Comparison of ENCODE assay signal across 23 cellular contexts in the genomic region with DNA sequence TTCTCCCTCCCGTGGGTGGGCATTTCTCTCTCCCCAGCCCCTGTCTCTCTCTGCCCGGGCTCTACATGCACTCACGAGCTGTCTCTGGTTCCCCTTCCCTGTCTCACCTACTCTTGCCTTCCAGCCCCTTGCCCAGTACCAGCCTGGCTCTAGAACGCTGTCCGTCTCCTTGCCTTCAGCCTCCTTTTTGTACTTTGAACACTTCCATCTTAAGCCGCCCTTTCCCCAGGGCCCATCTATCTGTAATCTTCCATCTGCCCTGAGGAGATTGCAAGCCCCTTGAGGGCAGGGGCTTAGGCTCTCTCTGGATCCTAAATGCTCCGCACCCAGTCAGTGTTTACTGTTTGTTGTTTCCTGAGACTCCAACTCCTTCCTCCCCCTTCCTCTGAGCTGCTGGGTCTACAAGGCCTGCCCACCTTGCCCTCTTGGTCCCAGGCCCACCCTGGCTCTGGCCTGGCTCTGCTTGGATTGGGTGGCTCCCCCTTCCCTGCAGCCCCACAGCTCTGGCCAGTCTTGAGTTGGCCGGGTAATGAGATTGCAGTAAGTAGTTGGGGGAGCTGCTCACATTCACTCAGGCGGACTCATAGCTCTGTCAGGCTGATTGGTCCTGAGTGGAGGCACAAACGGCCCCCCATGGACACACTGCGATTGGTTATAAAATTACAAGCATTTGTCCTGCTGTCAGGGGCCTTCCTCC. TPM values are rescaled to one million over a fixed set of nuclear protein-coding genes. Genes with fewer than 3 reads are reported as not detected.
DNase-seq lines count a peak whose midpoint lies in the region; ATAC-seq and TF ChIP-seq lines count a peak whose summit lies in the region.
"Had no signal": no experiment of that assay in that cellular context is flagged by ENCODE, and none has a peak within 500 bp of the region (broad histone marks: within the 10 kb centered on the region; RNA-seq: fewer than 3 reads in every experiment).

No MANE protein-coding gene starts in this region.

- TF ChIP-seq CTCF in HEK293 (tag by site-specific recombination; IDR thresholded peaks at IDR 0.05) (no peak), left lung (IDR thresholded peaks at IDR 0.05) (no peak)

- H3K9me3 ChIP-seq in HEK293 (ENCODE audit: control insufficient read depth, insufficient read depth, low read depth, low read length) (no peaks in the 10 kb centered on the region), left lung (no peaks in the 10 kb centered on the region)
- H3K9me3 ChIP-seq: Peyer's patch, SJSA1, spleen had no signal

- no peaks in the 10 kb centered on the region for H3K9me3 Mint-ChIP-seq in activated naive CD8-positive, alpha-beta T cell treated with anti-CD3 and anti-CD28 coated beads, Interleukin-2, amount 10 ng/mL, durations not matched to agents 7 days and 5 days
- no peaks in the 10 kb centered on the region for H3K9me3 Mint-ChIP-seq in activated naive CD8-positive, alpha-beta T cell treated with anti-CD3 and anti-CD28 coated beads, Interleukin-2, amount 50 U/mL, for 24 hours
- H3K9me3 Mint-ChIP-seq in central memory CD8-positive, alpha-beta T cell = no peaks in the 10 kb centered on the region
- no peaks in the 10 kb centered on the region for H3K9me3 Mint-ChIP-seq in stimulated activated effector memory CD8-positive, alpha-beta T cell treated with anti-CD3 and anti-CD28 coated beads, Interleukin-12 subunit alpha, Interleukin-12 subunit beta, amount 100 ng/mL, for 72 hours
- H3K9me3 Mint-ChIP-seq: HFFc6, naive B cell had no signal

- peaks cover 0 to 51% of the 10 kb centered on the region in 2 donors for H3K27me3 ChIP-seq in left lung
- H3K27me3 ChIP-seq: Peyer's patch had no signal

- H3K36me3 ChIP-seq in HEK293 (ENCODE audit: control insufficient read depth in 2 of 2, insufficient read depth in 1 of 2, low read length in 2 of 2) = peaks cover 0 to 11% of the 10 kb centered on the region in 2 experiments; a peak in 1 of 3 replicates
- H3K36me3 ChIP-seq in left lung = no peaks in the 10 kb centered on the region
- H3K36me3 ChIP-seq: Peyer's patch had no signal

- POLR2A ChIA-PET in activated naive CD8-positive, alpha-beta T cell treated with anti-CD3 and anti-CD28 coated beads, Interleukin-2, amount 10 ng/mL, durations not matched to agents 7 days and 5 days (lab: Charles Lee) = interaction anchor here (1.3 kb wide), 1 partner anchor 10 kb away, joined by 4 read pairs; no protein-coding TSS in a partner anchor
- POLR2A ChIA-PET in HEK293 (lab: Yijun Ruan, JAX) = no interaction called here

- peak overlapping the region; percentile 46 for H3K27ac Mint-ChIP-seq in activated naive CD8-positive, alpha-beta T cell treated with anti-CD3 and anti-CD28 coated beads, Interleukin-2, amount 10 ng/mL, durations not matched to agents 7 days and 5 days
- H3K27ac Mint-ChIP-seq in activated naive CD8-positive, alpha-beta T cell treated with anti-CD3 and anti-CD28 coated beads, Interleukin-2, amount 50 U/mL, for 24 hours = no peak overlapping the region
- peak overlapping the region; percentile 36 for H3K27ac Mint-ChIP-seq in central memory CD8-positive, alpha-beta T cell (ENCODE audit: low read depth)
- peak overlapping the region; percentile 81 for H3K27ac Mint-ChIP-seq in stimulated activated effector memory CD8-positive, alpha-beta T cell treated with anti-CD3 and anti-CD28 coated beads, Interleukin-12 subunit alpha, Interleukin-12 subunit beta, amount 100 ng/mL, for 72 hours
- H3K27ac Mint-ChIP-seq: HFFc6 had no signal

- peaks cover 18% of the 10 kb centered on the region for H3K4me1 Mint-ChIP-seq in activated naive CD8-positive, alpha-beta T cell treated with anti-CD3 and anti-CD28 coated beads, Interleukin-2, amount 10 ng/mL, durations not matched to agents 7 days and 5 days
- peaks cover 6% of the 10 kb centered on the region for H3K4me1 Mint-ChIP-seq in activated naive CD8-positive, alpha-beta T cell treated with anti-CD3 and anti-CD28 coated beads, Interleukin-2, amount 50 U/mL, for 24 hours
- H3K4me1 Mint-ChIP-seq in central memory CD8-positive, alpha-beta T cell = peaks cover 26% of the 10 kb centered on the region
- H3K4me1 Mint-ChIP-seq in stimulated activated effector memory CD8-positive, alpha-beta T cell treated with anti-CD3 and anti-CD28 coated beads, Interleukin-12 subunit alpha, Interleukin-12 subunit beta, amount 100 ng/mL, for 72 hours = peaks cover 35% of the 10 kb centered on the region

- no peak for DNase-seq in activated naive CD8-positive, alpha-beta T cell treated with anti-CD3 and anti-CD28 coated beads, Interleukin-2, amount 10 ng/mL, durations not matched to agents 7 days and 5 days
- no peak for DNase-seq in activated naive CD8-positive, alpha-beta T cell treated with anti-CD3 and anti-CD28 coated beads, Interleukin-2, amount 50 U/mL, for 24 hours
- DNase-seq in central memory CD8-positive, alpha-beta T cell (ENCODE audit: low spot score in 2 of 2) = no peak
- no peak for DNase-seq in stimulated activated effector memory CD8-positive, alpha-beta T cell treated with anti-CD3 and anti-CD28 coated beads, Interleukin-12 subunit alpha, Interleukin-12 subunit beta, amount 100 ng/mL, for 72 hours (ENCODE audit: low spot score in 2 of 2)
- no peak for DNase-seq in left lung
- DNase-seq: activated CD4-positive, alpha-beta T cell treated with anti-CD3 and anti-CD28 coated beads for 4 hours; activated T-cell treated with anti-CD3 and anti-CD28 coated beads for 4 hours; Calu3; HFFc6; naive B cell; NCI-H1417 treated with DMSO at 0.1 percent for 48 hours; NCI-H2081; NCI-H2227 treated with DMSO at 0.1 percent for 48 hours; NCI-H526 treated with DMSO at 0.1 percent for 48 hours; trophoblast cell had no signal

- no peak overlapping the region for H3K4me3 Mint-ChIP-seq in activated naive CD8-positive, alpha-beta T cell treated with anti-CD3 and anti-CD28 coated beads, Interleukin-2, amount 10 ng/mL, durations not matched to agents 7 days and 5 days
- H3K4me3 Mint-ChIP-seq in activated naive CD8-positive, alpha-beta T cell treated with anti-CD3 and anti-CD28 coated beads, Interleukin-2, amount 50 U/mL, for 24 hours = no peak overlapping the region
- H3K4me3 Mint-ChIP-seq in central memory CD8-positive, alpha-beta T cell = no peak overlapping the region
- no peak overlapping the region for H3K4me3 Mint-ChIP-seq in stimulated activated effector memory CD8-positive, alpha-beta T cell treated with anti-CD3 and anti-CD28 coated beads, Interleukin-12 subunit alpha, Interleukin-12 subunit beta, amount 100 ng/mL, for 72 hours
- H3K4me3 Mint-ChIP-seq: HFFc6 had no signal

- no peak overlapping the region for H3K4me3 ChIP-seq in HEK293 (ENCODE audit: low read depth, low read length)
- no peak overlapping the region for H3K4me3 ChIP-seq in left lung
- H3K4me3 ChIP-seq: Peyer's patch, SJSA1, spleen had no signal

- intact Hi-C loops in left lung (cut with DNase I) = no loop called here

- no peak overlapping the region for H3K27ac ChIP-seq in HEK293 (ENCODE audit: extremely low read depth, low read depth, low read length)
- H3K27ac ChIP-seq in left lung = no peak overlapping the region
- H3K27ac ChIP-seq: C4-2B, KMS-11, Peyer's patch, SJSA1, spleen, VCaP had no signal

- CTCF ChIA-PET in HEK293 (lab: Yijun Ruan, JAX) = interaction anchor here (0.6 to 1.5 kb wide), 3 partner anchors 17 to 499 kb away, joined by 3 to 4 read pairs (median 3); no protein-coding TSS in a partner anchor

- ATAC-seq in activated naive CD8-positive, alpha-beta T cell treated with anti-CD3 and anti-CD28 coated beads, Interleukin-2, amount 10 ng/mL, durations not matched to agents 7 days and 5 days (ENCODE audit: low read depth) = no peak
- ATAC-seq in activated naive CD8-positive, alpha-beta T cell treated with anti-CD3 and anti-CD28 coated beads, Interleukin-2, amount 50 U/mL, for 24 hours = no peak
- ATAC-seq in central memory CD8-positive, alpha-beta T cell (replicated peaks; ENCODE audit: extremely low read depth, poor library complexity, severe bottlenecking) = no peak
- no peak for ATAC-seq in stimulated activated effector memory CD8-positive, alpha-beta T cell treated with anti-CD3 and anti-CD28 coated beads, Interleukin-12 subunit alpha, Interleukin-12 subunit beta, amount 100 ng/mL, for 72 hours
- no peak for ATAC-seq in left lung
- no peak for ATAC-seq in HG03135 (IDR thresholded peaks at IDR 0.05; ENCODE audit: unreplicated experiment)

- no peaks in the 10 kb centered on the region for H3K4me1 ChIP-seq in HEK293 (ENCODE audit: control insufficient read depth, insufficient read depth, low read length)
- no peaks in the 10 kb centered on the region for H3K4me1 ChIP-seq in left lung
- H3K4me1 ChIP-seq: Peyer's patch, SJSA1 had no signal

- peaks cover 9% of the 10 kb centered on the region for H3K27me3 Mint-ChIP-seq in activated naive CD8-positive, alpha-beta T cell treated with anti-CD3 and anti-CD28 coated beads, Interleukin-2, amount 10 ng/mL, durations not matched to agents 7 days and 5 days
- H3K27me3 Mint-ChIP-seq in activated naive CD8-positive, alpha-beta T cell treated with anti-CD3 and anti-CD28 coated beads, Interleukin-2, amount 50 U/mL, for 24 hours = peaks cover 6% of the 10 kb centered on the region
- H3K27me3 Mint-ChIP-seq in central memory CD8-positive, alpha-beta T cell = peaks cover 21% of the 10 kb centered on the region

- no peaks in the 10 kb centered on the region for H3K36me3 Mint-ChIP-seq in activated naive CD8-positive, alpha-beta T cell treated with anti-CD3 and anti-CD28 coated beads, Interleukin-2, amount 10 ng/mL, durations not matched to agents 7 days and 5 days
- no peaks in the 10 kb centered on the region for H3K36me3 Mint-ChIP-seq in activated naive CD8-positive, alpha-beta T cell treated with anti-CD3 and anti-CD28 coated beads, Interleukin-2, amount 50 U/mL, for 24 hours (ENCODE audit: low read depth)
- peaks cover 9% of the 10 kb centered on the region for H3K36me3 Mint-ChIP-seq in central memory CD8-positive, alpha-beta T cell (ENCODE audit: insufficient read depth)
- H3K36me3 Mint-ChIP-seq in stimulated activated effector memory CD8-positive, alpha-beta T cell treated with anti-CD3 and anti-CD28 coated beads, Interleukin-12 subunit alpha, Interleukin-12 subunit beta, amount 100 ng/mL, for 72 hours = no peaks in the 10 kb centered on the region
- H3K36me3 Mint-ChIP-seq: naive B cell had no signal

TF ChIP-seq in HEK293, 187 proteins besides CTCF, POLR2A, EP300 and RAD21 (continues in another document):
- TF ChIP-seq TRIM28 (IDR thresholded peaks at IDR 0.05; ENCODE audit: borderline replicate concordance, low read length) = peak; percentile 73; the same call in 1 of the 2 replicates

RNA-seq across cellular contexts. Expression of a gene that starts 28.3 kb away (rescaled TPM):
- total RNA-seq in activated naive CD8-positive, alpha-beta T cell treated with anti-CD3 and anti-CD28 coated beads, Interleukin-2, amount 10 ng/mL, durations not matched to agents 7 days and 5 days = 10 to 100 TPM; 34.9 to 37.7 TPM
- 10 to 100 TPM; 22.2 to 27.8 TPM for total RNA-seq in left lung

RNA-seq across cellular contexts. Expression of a gene that starts 28.4 kb away (rescaled TPM):
- 1 to 10 TPM; 4.0 to 5.5 TPM for total RNA-seq in activated naive CD8-positive, alpha-beta T cell treated with anti-CD3 and anti-CD28 coated beads, Interleukin-2, amount 10 ng/mL, durations not matched to agents 7 days and 5 days
- 10 to 100 TPM; 13.5 TPM for total RNA-seq in left lung
